Comparison of ENCODE assay signal across 20 cellular contexts in genomic region chr14:103317976-103318580, GRCh38.
"Had no signal": no experiment of that assay in that cellular context is flagged by ENCODE, and none has a peak within 500 bp of the region (broad histone marks: within the 10 kb centered on the region; RNA-seq: fewer than 3 reads in every experiment).

No MANE protein-coding gene starts in this region.

- H3K27ac Mint-ChIP-seq: activated CD4-positive, alpha-beta T cell treated with anti-CD3 and anti-CD28 coated beads, Interleukin-2, amount 10 ng/mL, durations not matched to agents 7 days and 5 days; activated CD8-positive, alpha-beta T cell treated with anti-CD3 and anti-CD28 coated beads, Interleukin-2, amount 10 ng/mL, durations not matched to agents 7 days and 5 days; activated naive CD4-positive, alpha-beta T cell treated with anti-CD3 and anti-CD28 coated beads, Interleukin-2, amount 50 U/mL, for 24 hours; mesothelial cell of epicardium; stimulated activated naive B cell treated with anti-CD40 and anti-IgM and Interleukin-4, amounts not matched to agents 10 μg/mL and 1 μg/mL and 100 μg/mL, for 72 hours had no signal

- DNase-seq: activated CD4-positive, alpha-beta T cell treated with anti-CD3 and anti-CD28 coated beads, Interleukin-2, amount 10 ng/mL, durations not matched to agents 7 days and 5 days; activated CD4-positive, CD25-positive, alpha-beta regulatory T cell treated with anti-CD3 and anti-CD28 coated beads, Interleukin-2, amount 50 U/mL, for 72 hours; activated CD8-positive, alpha-beta T cell treated with anti-CD3 and anti-CD28 coated beads, Interleukin-2, amount 10 ng/mL, durations not matched to agents 7 days and 5 days; activated gamma-delta T cell treated with Interleukin-2 at 50 U/mL for 16 hours; activated T-cell treated with anti-CD3 and anti-CD28 coated beads, Interleukin-2, amount 50 U/mL, for 1 hour; aorta; heart left ventricle; left ventricle myocardium superior; mammary epithelial cell; naive thymus-derived CD8-positive, alpha-beta T cell; stimulated activated CD4-positive, alpha-beta T cell treated with anti-CD3 and anti-CD28 coated beads, Interleukin-2, amount 100 ng/mL, for 48 hours; stimulated activated CD8-positive, alpha-beta memory T cell treated with anti-CD3 and anti-CD28 coated beads, Interleukin-4, amount 100 ng/mL, for 48 hours; stimulated activated naive B cell treated with anti-CD40 and anti-IgM and Interleukin-4, amounts not matched to agents 10 μg/mL and 1 μg/mL and 100 μg/mL, for 72 hours; testis; trophoblast cell had no signal

- H3K36me3 Mint-ChIP-seq: activated naive CD4-positive, alpha-beta T cell treated with anti-CD3 and anti-CD28 coated beads, Interleukin-2, amount 50 U/mL, for 24 hours; brain; mesothelial cell of epicardium; naive thymus-derived CD8-positive, alpha-beta T cell; neural progenitor cell; stimulated activated naive B cell treated with anti-CD40 and anti-IgM and Interleukin-4, amounts not matched to agents 10 μg/mL and 1 μg/mL and 100 μg/mL, for 72 hours had no signal

- H3K4me3 Mint-ChIP-seq: activated CD4-positive, alpha-beta T cell treated with anti-CD3 and anti-CD28 coated beads, Interleukin-2, amount 10 ng/mL, durations not matched to agents 7 days and 5 days; activated CD8-positive, alpha-beta T cell treated with anti-CD3 and anti-CD28 coated beads, Interleukin-2, amount 10 ng/mL, durations not matched to agents 7 days and 5 days; activated naive CD4-positive, alpha-beta T cell treated with anti-CD3 and anti-CD28 coated beads, Interleukin-2, amount 50 U/mL, for 24 hours; brain; mesothelial cell of epicardium; naive thymus-derived CD8-positive, alpha-beta T cell; stimulated activated naive B cell treated with anti-CD40 and anti-IgM and Interleukin-4, amounts not matched to agents 10 μg/mL and 1 μg/mL and 100 μg/mL, for 72 hours had no signal

- ATAC-seq: activated CD8-positive, alpha-beta T cell treated with anti-CD3 and anti-CD28 coated beads, Interleukin-2, amount 10 ng/mL, durations not matched to agents 7 days and 5 days; gastroesophageal sphincter; heart left ventricle; left ventricle myocardium superior; naive thymus-derived CD8-positive, alpha-beta T cell; stimulated activated naive B cell treated with anti-CD40 and anti-IgM and Interleukin-4, amounts not matched to agents 10 μg/mL and 1 μg/mL and 100 μg/mL, for 72 hours had no signal

- H3K9me3 Mint-ChIP-seq: activated CD4-positive, alpha-beta T cell treated with anti-CD3 and anti-CD28 coated beads, Interleukin-2, amount 10 ng/mL, durations not matched to agents 7 days and 5 days; activated naive CD4-positive, alpha-beta T cell treated with anti-CD3 and anti-CD28 coated beads, Interleukin-2, amount 50 U/mL, for 24 hours; brain; mesothelial cell of epicardium; naive thymus-derived CD8-positive, alpha-beta T cell; neural progenitor cell; stimulated activated naive B cell treated with anti-CD40 and anti-IgM and Interleukin-4, amounts not matched to agents 10 μg/mL and 1 μg/mL and 100 μg/mL, for 72 hours had no signal

- H3K4me1 Mint-ChIP-seq: activated naive CD4-positive, alpha-beta T cell treated with anti-CD3 and anti-CD28 coated beads, Interleukin-2, amount 50 U/mL, for 24 hours; mesothelial cell of epicardium; stimulated activated naive B cell treated with anti-CD40 and anti-IgM and Interleukin-4, amounts not matched to agents 10 μg/mL and 1 μg/mL and 100 μg/mL, for 72 hours had no signal
